In genomic region chr11:34865261-34865660, GRCh38 we compare ENCODE assay signal across 23 cellular contexts.
"Had no signal": no experiment of that assay in that cellular context is flagged by ENCODE, and none has a peak within 500 bp of the region (broad histone marks: within the 10 kb centered on the region; RNA-seq: fewer than 3 reads in every experiment).

No MANE protein-coding gene starts in this region.

- H3K27ac Mint-ChIP-seq: activated naive CD8-positive, alpha-beta T cell; activated T-helper 2 cell treated with anti-CD3 and anti-CD28 coated beads, Interferon-gamma antibody, Interleukin-2, Interleukin-4, amounts not matched to agents 10 μg/mL and 5 μg/mL and 100 μg/mL, durations not matched to agents 14 hours and 24 hours and 36 hours; endodermal cell; natural killer cell; stimulated activated naive B cell treated with anti-CD40 and anti-IgM and Interleukin-4, amounts not matched to agents 10 μg/mL and 1 μg/mL and 100 μg/mL, for 72 hours; T-helper 2 cell treated with Interferon-gamma antibody and Interleukin-4, amounts not matched to agents 5 μg/mL and 100 μg/mL, for 36 hours; type B pancreatic cell; WTC11 had no signal

- DNase-seq: activated CD4-positive, alpha-beta T cell treated with anti-CD3 and anti-CD28 coated beads, Interleukin-2, amount 50 U/mL, for 4 hours; activated CD8-positive, alpha-beta memory T cell treated with anti-CD3 and anti-CD28 coated beads for 24 hours; activated CD8-positive, alpha-beta memory T cell treated with anti-CD3 and anti-CD28 coated beads, Interleukin-2, amount 50 U/mL, for 4 hours; activated naive CD4-positive, alpha-beta T cell; activated T-cell treated with anti-CD3 and anti-CD28 coated beads, Interleukin-2, amount 50 U/mL, for 4 hours; amniotic stem cell; cerebellar nuclear complex; endodermal cell; heart left ventricle; islet precursor cell; lower lobe of right lung; natural killer cell; retina; sigmoid colon; stimulated activated CD4-positive, alpha-beta T cell treated with anti-CD3 and anti-CD28 coated beads, Interleukin-2, amount 100 ng/mL, for 48 hours; stimulated activated CD8-positive, alpha-beta memory T cell treated with anti-CD3 and anti-CD28 coated beads, Interleukin-4, amount 100 ng/mL, for 48 hours; stimulated activated naive B cell treated with anti-CD40 and anti-IgM and Interleukin-4, amounts not matched to agents 10 μg/mL and 1 μg/mL and 100 μg/mL, for 72 hours had no signal

- H3K36me3 Mint-ChIP-seq: natural killer cell; stimulated activated naive B cell treated with anti-CD40 and anti-IgM and Interleukin-4, amounts not matched to agents 10 μg/mL and 1 μg/mL and 100 μg/mL, for 72 hours had no signal

- H3K9me3 Mint-ChIP-seq: activated T-cell treated with anti-CD3 and anti-CD28 coated beads, Interleukin-2, amount 50 U/mL, for 4 hours; activated T-helper 2 cell treated with anti-CD3 and anti-CD28 coated beads, Interferon-gamma antibody, Interleukin-2, Interleukin-4, amounts not matched to agents 10 μg/mL and 5 μg/mL and 100 μg/mL, durations not matched to agents 14 hours and 24 hours and 36 hours; endodermal cell; natural killer cell; stimulated activated naive B cell treated with anti-CD40 and anti-IgM and Interleukin-4, amounts not matched to agents 10 μg/mL and 1 μg/mL and 100 μg/mL, for 72 hours; T-helper 2 cell treated with Interferon-gamma antibody and Interleukin-4, amounts not matched to agents 5 μg/mL and 100 μg/mL, for 36 hours; type B pancreatic cell; WTC11 had no signal

- H3K4me3 Mint-ChIP-seq: activated naive CD8-positive, alpha-beta T cell; activated T-cell treated with anti-CD3 and anti-CD28 coated beads, Interleukin-2, amount 50 U/mL, for 4 hours; endodermal cell; natural killer cell; stimulated activated naive B cell treated with anti-CD40 and anti-IgM and Interleukin-4, amounts not matched to agents 10 μg/mL and 1 μg/mL and 100 μg/mL, for 72 hours; T-helper 2 cell treated with Interferon-gamma antibody and Interleukin-4, amounts not matched to agents 5 μg/mL and 100 μg/mL, for 36 hours; type B pancreatic cell; WTC11 had no signal

- ATAC-seq: activated T-cell treated with anti-CD3 and anti-CD28 coated beads, Interleukin-2, amount 50 U/mL, for 4 hours; heart left ventricle; left lobe of liver; lower lobe of right lung; natural killer cell; stimulated activated naive B cell treated with anti-CD40 and anti-IgM and Interleukin-4, amounts not matched to agents 10 μg/mL and 1 μg/mL and 100 μg/mL, for 72 hours; WTC11 had no signal

- H3K4me1 Mint-ChIP-seq: natural killer cell had no signal

- H3K27me3 Mint-ChIP-seq: activated naive CD8-positive, alpha-beta T cell; stimulated activated naive B cell treated with anti-CD40 and anti-IgM and Interleukin-4, amounts not matched to agents 10 μg/mL and 1 μg/mL and 100 μg/mL, for 72 hours; type B pancreatic cell had no signal
